16 cellular contexts compared by ENCODE assay signal in genomic region chr4:22312113-22312512, GRCh38.
"Had no signal": no experiment of that assay in that cellular context is flagged by ENCODE, and none has a peak within 500 bp of the region (broad histone marks: within the 10 kb centered on the region; RNA-seq: fewer than 3 reads in every experiment).

No MANE protein-coding gene starts in this region.

- H3K4me3 Mint-ChIP-seq: natural killer cell treated with Interleukin-12 subunit alpha and Interleukin-12 subunit beta and Interleukin-15 and Interleukin-18, amount 100 ng/mL, for 72 hours; type B pancreatic cell had no signal

- H3K27me3 ChIP-seq: heart left ventricle, suprapubic skin, thyroid gland had no signal

- ATAC-seq: esophagus mucosa; heart left ventricle; left lobe of liver; natural killer cell treated with Interleukin-12 subunit alpha and Interleukin-12 subunit beta and Interleukin-15 and Interleukin-18, amount 100 ng/mL, for 72 hours; psoas muscle had no signal

- H3K4me3 ChIP-seq: heart left ventricle, psoas muscle, smooth muscle cell, suprapubic skin, thyroid gland had no signal

- H3K27ac Mint-ChIP-seq: natural killer cell treated with Interleukin-12 subunit alpha and Interleukin-12 subunit beta and Interleukin-15 and Interleukin-18, amount 100 ng/mL, for 72 hours; type B pancreatic cell had no signal

- H3K79me2 ChIP-seq: parathyroid adenoma had no signal

- H3K9ac ChIP-seq: parathyroid adenoma had no signal

- H3K9me3 ChIP-seq: heart left ventricle, psoas muscle, suprapubic skin, thyroid gland had no signal

- H3K36me3 Mint-ChIP-seq: natural killer cell treated with Interleukin-12 subunit alpha and Interleukin-12 subunit beta and Interleukin-15 and Interleukin-18, amount 100 ng/mL, for 72 hours; type B pancreatic cell had no signal

- H3K4me2 ChIP-seq: smooth muscle cell had no signal

- DNase-seq: effector memory CD4-positive, alpha-beta T cell; heart left ventricle; hippocampal formation; islet precursor cell; occipital lobe; psoas muscle; stimulated activated CD4-positive, alpha-beta T cell treated with anti-CD3 and anti-CD28 coated beads, Interleukin-2, amount 100 ng/mL, for 48 hours; stimulated activated naive CD4-positive, alpha-beta T cell treated with Interleukin-2 at 50 U/mL for 16 hours; thyroid gland had no signal

- H3K27ac ChIP-seq: heart left ventricle, parathyroid adenoma, psoas muscle, suprapubic skin, thyroid gland had no signal

- H3K36me3 ChIP-seq: heart left ventricle, suprapubic skin, thyroid gland had no signal

- H3K9me3 Mint-ChIP-seq: type B pancreatic cell had no signal

- H3K27me3 Mint-ChIP-seq: natural killer cell treated with Interleukin-12 subunit alpha and Interleukin-12 subunit beta and Interleukin-15 and Interleukin-18, amount 100 ng/mL, for 72 hours; type B pancreatic cell had no signal

- H2AFZ ChIP-seq: parathyroid adenoma had no signal

- H3K4me1 ChIP-seq: heart left ventricle, parathyroid adenoma, psoas muscle, suprapubic skin, thyroid gland had no signal
